Comparison of ENCODE assay signal across 21 cellular contexts in the genomic region with DNA sequence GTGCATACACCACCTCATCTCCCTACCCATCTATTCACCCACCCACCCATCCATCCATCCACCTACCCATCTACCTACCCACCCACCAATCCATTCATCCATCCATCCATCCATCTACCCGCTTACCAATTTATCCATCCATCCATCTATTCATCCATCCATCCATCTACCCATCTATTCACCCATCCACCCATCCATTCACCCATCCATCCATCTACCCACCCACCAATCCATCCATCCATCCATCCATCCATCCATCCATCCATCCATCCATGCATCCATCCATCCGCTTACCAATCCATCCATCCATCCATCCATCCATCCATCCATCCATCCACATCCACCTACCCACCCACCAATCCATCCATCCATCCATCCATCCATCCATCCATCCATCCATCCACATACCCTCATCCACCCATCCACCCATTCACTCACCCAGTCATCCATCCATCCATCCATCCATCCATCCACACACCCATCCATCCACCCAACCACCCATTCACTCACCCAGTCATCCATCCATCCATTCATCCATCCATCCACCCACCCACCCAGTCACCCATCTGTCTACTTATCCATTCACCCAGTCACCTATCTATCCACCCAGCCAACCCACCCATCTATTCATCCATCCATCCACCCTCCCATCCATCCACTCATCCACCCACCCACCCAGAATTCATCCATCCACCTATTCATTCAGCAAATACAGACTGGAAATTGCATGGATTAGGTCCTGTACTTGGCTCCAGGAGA.
"Had no signal": no experiment of that assay in that cellular context is flagged by ENCODE, and none has a peak within 500 bp of the region (broad histone marks: within the 10 kb centered on the region; RNA-seq: fewer than 3 reads in every experiment).

No MANE protein-coding gene starts in this region.

- H3K27ac Mint-ChIP-seq: mesothelial cell of epicardium had no signal

- H3K36me3 ChIP-seq: esophagus muscularis mucosa, gastroesophageal sphincter, heart right ventricle, left lung, lower lobe of right lung had no signal

- H3K36me3 Mint-ChIP-seq: naive B cell; naive thymus-derived CD8-positive, alpha-beta T cell had no signal

- H3K4me3 Mint-ChIP-seq: mesothelial cell of epicardium; naive B cell; naive thymus-derived CD8-positive, alpha-beta T cell had no signal

- H3K27me3 ChIP-seq: dorsolateral prefrontal cortex, esophagus muscularis mucosa, foreskin keratinocyte, gastroesophageal sphincter, heart right ventricle, left lung had no signal

- H3K27me3 Mint-ChIP-seq: naive B cell; naive thymus-derived CD8-positive, alpha-beta T cell had no signal

- H3K4me1 ChIP-seq: foreskin keratinocyte had no signal

- H3K4me3 ChIP-seq: coronary artery, dorsolateral prefrontal cortex, esophagus muscularis mucosa, gastroesophageal sphincter, heart right ventricle, left lung, lower lobe of right lung, mucosa of descending colon had no signal

- ATAC-seq: foreskin keratinocyte; gastroesophageal sphincter; heart right ventricle; left cardiac atrium; left lung; left ventricle myocardium superior; lower lobe of right lung; mucosa of descending colon; naive thymus-derived CD8-positive, alpha-beta T cell had no signal

- H3K27ac ChIP-seq: coronary artery, dorsolateral prefrontal cortex, esophagus muscularis mucosa, foreskin keratinocyte, gastroesophageal sphincter, heart right ventricle, left lung, lower lobe of right lung had no signal

- DNase-seq: dermis blood vessel endothelial cell; dorsolateral prefrontal cortex; effector CD4-positive, alpha-beta T cell; effector memory CD4-positive, alpha-beta T cell; foreskin keratinocyte; glutamatergic neuron; head of caudate nucleus; heart right ventricle; hippocampal formation; left cardiac atrium; left lung; left ventricle myocardium superior; lower lobe of right lung; mesenchymal stem cell; mucosa of descending colon; naive B cell; naive thymus-derived CD8-positive, alpha-beta T cell had no signal
